ENCODE assay signal across 1 cellular context in the genomic region with DNA sequence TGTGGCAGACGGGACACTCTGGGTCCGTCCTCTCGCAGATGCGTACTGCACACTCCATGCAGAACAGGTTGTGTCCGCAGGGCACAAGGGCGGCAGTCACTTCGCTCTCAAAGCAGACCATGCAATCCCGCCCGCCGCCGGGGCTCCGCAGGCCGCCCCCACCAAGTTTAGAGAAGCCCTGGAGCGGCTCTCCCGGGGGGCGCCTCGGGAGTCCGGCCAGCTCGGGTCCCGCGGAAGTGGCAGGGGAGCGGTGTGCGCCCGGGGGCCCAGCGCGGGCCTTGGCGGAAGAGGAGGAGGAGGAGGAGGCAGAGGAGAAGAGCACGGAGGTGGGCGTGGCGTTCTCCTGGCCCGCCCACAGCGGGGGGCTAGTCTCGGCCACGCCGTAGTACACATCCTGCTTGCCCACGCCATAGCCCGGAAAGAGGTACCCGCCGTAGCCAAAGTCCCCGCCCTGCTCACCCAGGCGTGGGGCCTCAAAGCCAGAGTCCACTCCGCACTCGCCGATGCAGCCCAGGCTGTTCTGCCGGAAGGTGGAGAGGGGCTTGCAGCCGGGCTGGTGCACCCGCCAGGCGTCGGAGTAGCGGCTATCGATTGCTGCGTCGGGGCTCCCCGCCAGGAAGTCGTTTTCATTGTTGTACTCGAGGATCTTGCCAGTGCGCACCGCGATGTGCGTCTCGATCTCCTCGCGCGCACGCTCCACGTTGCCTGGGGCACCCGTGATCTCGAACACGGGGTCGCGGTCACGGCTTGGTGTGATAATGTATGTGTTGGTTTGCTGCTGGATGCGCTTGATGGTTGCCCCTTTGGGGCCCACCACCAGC.
TF ChIP-seq lines count a peak whose summit lies in the region.

No MANE protein-coding gene starts in this region.

TF ChIP-seq in GM12878, 131 proteins besides CTCF, POLR2A, EP300 and RAD21 (continued from another document and continues in another):
- TF ChIP-seq, protein P1, sequence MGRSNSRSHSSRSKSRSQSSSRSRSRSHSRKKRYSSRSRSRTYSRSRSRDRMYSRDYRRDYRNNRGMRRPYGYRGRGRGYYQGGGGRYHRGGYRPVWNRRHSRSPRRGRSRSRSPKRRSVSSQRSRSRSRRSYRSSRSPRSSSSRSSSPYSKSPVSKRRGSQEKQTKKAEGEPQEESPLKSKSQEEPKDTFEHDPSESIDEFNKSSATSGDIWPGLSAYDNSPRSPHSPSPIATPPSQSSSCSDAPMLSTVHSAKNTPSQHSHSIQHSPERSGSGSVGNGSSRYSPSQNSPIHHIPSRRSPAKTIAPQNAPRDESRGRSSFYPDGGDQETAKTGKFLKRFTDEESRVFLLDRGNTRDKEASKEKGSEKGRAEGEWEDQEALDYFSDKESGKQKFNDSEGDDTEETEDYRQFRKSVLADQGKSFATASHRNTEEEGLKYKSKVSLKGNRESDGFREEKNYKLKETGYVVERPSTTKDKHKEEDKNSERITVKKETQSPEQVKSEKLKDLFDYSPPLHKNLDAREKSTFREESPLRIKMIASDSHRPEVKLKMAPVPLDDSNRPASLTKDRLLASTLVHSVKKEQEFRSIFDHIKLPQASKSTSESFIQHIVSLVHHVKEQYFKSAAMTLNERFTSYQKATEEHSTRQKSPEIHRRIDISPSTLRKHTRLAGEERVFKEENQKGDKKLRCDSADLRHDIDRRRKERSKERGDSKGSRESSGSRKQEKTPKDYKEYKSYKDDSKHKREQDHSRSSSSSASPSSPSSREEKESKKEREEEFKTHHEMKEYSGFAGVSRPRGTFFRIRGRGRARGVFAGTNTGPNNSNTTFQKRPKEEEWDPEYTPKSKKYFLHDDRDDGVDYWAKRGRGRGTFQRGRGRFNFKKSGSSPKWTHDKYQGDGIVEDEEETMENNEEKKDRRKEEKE (IDR thresholded peaks at IDR 0.05): no peak
- 0 out of 2 replicates have a peak, but pooled peaks have one; percentile 9 for TF ChIP-seq ESRRA (IDR thresholded peaks at IDR 0.05; ENCODE audit: low read length)
- TF ChIP-seq SMAD5 (IDR thresholded peaks at IDR 0.05; ENCODE audit: low read depth): no peak
- TF ChIP-seq HDGF (IDR thresholded peaks at IDR 0.05): peak; percentile 49; the same call in 1 of the 2 replicates
- TF ChIP-seq SIN3A (IDR thresholded peaks at IDR 0.05; ENCODE audit: low read depth, low read length): no peak; the same call in 1 of the 2 replicates
- TF ChIP-seq CHD2 (IDR thresholded peaks at IDR 0.05; ENCODE audit: borderline replicate concordance, low read depth, low read length): no peak
- TF ChIP-seq GABPA (IDR thresholded peaks at IDR 0.05; ENCODE audit: low read depth): no peak
- no peak for TF ChIP-seq KAT2A (conservative IDR thresholded peaks at IDR 0.05; ENCODE audit: control insufficient read depth, low read depth, low read length)
- TF ChIP-seq RCOR1 (conservative IDR thresholded peaks at IDR 0.05; ENCODE audit: low read depth, low read length): no peak
- TF ChIP-seq BMI1 (IDR thresholded peaks at IDR 0.05; ENCODE audit: borderline replicate concordance): no peak
- no peak for TF ChIP-seq NBN (IDR thresholded peaks at IDR 0.05)
- no peak for TF ChIP-seq NRF1 (conservative IDR thresholded peaks at IDR 0.05; ENCODE audit: low read depth, low read length)
- TF ChIP-seq, protein P2, sequence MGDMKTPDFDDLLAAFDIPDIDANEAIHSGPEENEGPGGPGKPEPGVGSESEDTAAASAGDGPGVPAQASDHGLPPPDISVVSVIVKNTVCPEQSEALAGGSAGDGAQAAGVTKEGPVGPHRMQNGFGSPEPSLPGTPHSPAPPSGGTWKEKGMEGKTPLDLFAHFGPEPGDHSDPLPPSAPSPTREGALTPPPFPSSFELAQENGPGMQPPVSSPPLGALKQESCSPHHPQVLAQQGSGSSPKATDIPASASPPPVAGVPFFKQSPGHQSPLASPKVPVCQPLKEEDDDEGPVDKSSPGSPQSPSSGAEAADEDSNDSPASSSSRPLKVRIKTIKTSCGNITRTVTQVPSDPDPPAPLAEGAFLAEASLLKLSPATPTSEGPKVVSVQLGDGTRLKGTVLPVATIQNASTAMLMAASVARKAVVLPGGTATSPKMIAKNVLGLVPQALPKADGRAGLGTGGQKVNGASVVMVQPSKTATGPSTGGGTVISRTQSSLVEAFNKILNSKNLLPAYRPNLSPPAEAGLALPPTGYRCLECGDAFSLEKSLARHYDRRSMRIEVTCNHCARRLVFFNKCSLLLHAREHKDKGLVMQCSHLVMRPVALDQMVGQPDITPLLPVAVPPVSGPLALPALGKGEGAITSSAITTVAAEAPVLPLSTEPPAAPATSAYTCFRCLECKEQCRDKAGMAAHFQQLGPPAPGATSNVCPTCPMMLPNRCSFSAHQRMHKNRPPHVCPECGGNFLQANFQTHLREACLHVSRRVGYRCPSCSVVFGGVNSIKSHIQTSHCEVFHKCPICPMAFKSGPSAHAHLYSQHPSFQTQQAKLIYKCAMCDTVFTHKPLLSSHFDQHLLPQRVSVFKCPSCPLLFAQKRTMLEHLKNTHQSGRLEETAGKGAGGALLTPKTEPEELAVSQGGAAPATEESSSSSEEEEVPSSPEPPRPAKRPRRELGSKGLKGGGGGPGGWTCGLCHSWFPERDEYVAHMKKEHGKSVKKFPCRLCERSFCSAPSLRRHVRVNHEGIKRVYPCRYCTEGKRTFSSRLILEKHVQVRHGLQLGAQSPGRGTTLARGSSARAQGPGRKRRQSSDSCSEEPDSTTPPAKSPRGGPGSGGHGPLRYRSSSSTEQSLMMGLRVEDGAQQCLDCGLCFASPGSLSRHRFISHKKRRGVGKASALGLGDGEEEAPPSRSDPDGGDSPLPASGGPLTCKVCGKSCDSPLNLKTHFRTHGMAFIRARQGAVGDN (IDR thresholded peaks at IDR 0.05): peak; percentile 60
- TF ChIP-seq, protein P3, sequence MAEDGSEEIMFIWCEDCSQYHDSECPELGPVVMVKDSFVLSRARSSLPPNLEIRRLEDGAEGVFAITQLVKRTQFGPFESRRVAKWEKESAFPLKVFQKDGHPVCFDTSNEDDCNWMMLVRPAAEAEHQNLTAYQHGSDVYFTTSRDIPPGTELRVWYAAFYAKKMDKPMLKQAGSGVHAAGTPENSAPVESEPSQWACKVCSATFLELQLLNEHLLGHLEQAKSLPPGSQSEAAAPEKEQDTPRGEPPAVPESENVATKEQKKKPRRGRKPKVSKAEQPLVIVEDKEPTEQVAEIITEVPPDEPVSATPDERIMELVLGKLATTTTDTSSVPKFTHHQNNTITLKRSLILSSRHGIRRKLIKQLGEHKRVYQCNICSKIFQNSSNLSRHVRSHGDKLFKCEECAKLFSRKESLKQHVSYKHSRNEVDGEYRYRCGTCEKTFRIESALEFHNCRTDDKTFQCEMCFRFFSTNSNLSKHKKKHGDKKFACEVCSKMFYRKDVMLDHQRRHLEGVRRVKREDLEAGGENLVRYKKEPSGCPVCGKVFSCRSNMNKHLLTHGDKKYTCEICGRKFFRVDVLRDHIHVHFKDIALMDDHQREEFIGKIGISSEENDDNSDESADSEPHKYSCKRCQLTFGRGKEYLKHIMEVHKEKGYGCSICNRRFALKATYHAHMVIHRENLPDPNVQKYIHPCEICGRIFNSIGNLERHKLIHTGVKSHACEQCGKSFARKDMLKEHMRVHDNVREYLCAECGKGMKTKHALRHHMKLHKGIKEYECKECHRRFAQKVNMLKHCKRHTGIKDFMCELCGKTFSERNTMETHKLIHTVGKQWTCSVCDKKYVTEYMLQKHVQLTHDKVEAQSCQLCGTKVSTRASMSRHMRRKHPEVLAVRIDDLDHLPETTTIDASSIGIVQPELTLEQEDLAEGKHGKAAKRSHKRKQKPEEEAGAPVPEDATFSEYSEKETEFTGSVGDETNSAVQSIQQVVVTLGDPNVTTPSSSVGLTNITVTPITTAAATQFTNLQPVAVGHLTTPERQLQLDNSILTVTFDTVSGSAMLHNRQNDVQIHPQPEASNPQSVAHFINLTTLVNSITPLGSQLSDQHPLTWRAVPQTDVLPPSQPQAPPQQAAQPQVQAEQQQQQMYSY (CRISPR knock-in tag; IDR thresholded peaks at IDR 0.05): no peak
- TF ChIP-seq, protein P4, sequence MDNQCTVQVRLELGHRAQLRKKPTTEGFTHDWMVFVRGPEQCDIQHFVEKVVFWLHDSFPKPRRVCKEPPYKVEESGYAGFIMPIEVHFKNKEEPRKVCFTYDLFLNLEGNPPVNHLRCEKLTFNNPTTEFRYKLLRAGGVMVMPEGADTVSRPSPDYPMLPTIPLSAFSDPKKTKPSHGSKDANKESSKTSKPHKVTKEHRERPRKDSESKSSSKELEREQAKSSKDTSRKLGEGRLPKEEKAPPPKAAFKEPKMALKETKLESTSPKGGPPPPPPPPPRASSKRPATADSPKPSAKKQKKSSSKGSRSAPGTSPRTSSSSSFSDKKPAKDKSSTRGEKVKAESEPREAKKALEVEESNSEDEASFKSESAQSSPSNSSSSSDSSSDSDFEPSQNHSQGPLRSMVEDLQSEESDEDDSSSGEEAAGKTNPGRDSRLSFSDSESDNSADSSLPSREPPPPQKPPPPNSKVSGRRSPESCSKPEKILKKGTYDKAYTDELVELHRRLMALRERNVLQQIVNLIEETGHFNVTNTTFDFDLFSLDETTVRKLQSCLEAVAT (IDR thresholded peaks at IDR 0.05): peak; percentile 97
- TF ChIP-seq TARDBP (IDR thresholded peaks at IDR 0.05; ENCODE audit: borderline replicate concordance): no peak
- no peak for TF ChIP-seq IKZF2 (IDR thresholded peaks at IDR 0.05)
- TF ChIP-seq BHLHE40 (IDR thresholded peaks at IDR 0.05; ENCODE audit: borderline replicate concordance in 1 of 2, low read depth in 2 of 2, low read length in 1 of 2): peak; percentile 7 to 45; a peak in 1 of 4 replicates
- TF ChIP-seq CREM (IDR thresholded peaks at IDR 0.05; ENCODE audit: low read depth): no peak
- TF ChIP-seq LARP7 (IDR thresholded peaks at IDR 0.05): no peak
- 0 out of 2 replicates have a peak, but pooled peaks have one; percentile 87 for TF ChIP-seq GATAD2B (conservative IDR thresholded peaks at IDR 0.05; ENCODE audit: low read depth)
- no peak for TF ChIP-seq HDAC2 (IDR thresholded peaks at IDR 0.05)
- TF ChIP-seq MYC (IDR thresholded peaks at IDR 0.05; ENCODE audit: insufficient read depth, insufficient read length, insufficient replicate concordance, low read length, severe bottlenecking): no peak
- TF ChIP-seq, protein P5, sequence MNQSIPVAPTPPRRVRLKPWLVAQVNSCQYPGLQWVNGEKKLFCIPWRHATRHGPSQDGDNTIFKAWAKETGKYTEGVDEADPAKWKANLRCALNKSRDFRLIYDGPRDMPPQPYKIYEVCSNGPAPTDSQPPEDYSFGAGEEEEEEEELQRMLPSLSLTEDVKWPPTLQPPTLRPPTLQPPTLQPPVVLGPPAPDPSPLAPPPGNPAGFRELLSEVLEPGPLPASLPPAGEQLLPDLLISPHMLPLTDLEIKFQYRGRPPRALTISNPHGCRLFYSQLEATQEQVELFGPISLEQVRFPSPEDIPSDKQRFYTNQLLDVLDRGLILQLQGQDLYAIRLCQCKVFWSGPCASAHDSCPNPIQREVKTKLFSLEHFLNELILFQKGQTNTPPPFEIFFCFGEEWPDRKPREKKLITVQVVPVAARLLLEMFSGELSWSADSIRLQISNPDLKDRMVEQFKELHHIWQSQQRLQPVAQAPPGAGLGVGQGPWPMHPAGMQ (IDR thresholded peaks at IDR 0.05; ENCODE audit: borderline replicate concordance): no peak
- peak; percentile 42; the same call in 1 of the 2 replicates for TF ChIP-seq POLR2AphosphoS5 (IDR thresholded peaks at IDR 0.05; ENCODE audit: low read length)
- TF ChIP-seq, protein P6, sequence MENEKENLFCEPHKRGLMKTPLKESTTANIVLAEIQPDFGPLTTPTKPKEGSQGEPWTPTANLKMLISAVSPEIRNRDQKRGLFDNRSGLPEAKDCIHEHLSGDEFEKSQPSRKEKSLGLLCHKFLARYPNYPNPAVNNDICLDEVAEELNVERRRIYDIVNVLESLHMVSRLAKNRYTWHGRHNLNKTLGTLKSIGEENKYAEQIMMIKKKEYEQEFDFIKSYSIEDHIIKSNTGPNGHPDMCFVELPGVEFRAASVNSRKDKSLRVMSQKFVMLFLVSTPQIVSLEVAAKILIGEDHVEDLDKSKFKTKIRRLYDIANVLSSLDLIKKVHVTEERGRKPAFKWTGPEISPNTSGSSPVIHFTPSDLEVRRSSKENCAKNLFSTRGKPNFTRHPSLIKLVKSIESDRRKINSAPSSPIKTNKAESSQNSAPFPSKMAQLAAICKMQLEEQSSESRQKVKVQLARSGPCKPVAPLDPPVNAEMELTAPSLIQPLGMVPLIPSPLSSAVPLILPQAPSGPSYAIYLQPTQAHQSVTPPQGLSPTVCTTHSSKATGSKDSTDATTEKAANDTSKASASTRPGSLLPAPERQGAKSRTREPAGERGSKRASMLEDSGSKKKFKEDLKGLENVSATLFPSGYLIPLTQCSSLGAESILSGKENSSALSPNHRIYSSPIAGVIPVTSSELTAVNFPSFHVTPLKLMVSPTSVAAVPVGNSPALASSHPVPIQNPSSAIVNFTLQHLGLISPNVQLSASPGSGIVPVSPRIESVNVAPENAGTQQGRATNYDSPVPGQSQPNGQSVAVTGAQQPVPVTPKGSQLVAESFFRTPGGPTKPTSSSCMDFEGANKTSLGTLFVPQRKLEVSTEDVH (IDR thresholded peaks at IDR 0.05; ENCODE audit: low read depth, partially characterized antibody): no peak
- TF ChIP-seq, protein P7, sequence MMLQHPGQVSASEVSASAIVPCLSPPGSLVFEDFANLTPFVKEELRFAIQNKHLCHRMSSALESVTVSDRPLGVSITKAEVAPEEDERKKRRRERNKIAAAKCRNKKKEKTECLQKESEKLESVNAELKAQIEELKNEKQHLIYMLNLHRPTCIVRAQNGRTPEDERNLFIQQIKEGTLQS (IDR thresholded peaks at IDR 0.05; ENCODE audit: borderline replicate concordance, extremely low read depth, low read depth, low read length): no peak
- no peak for TF ChIP-seq ZZZ3 (IDR thresholded peaks at IDR 0.05; ENCODE audit: control insufficient read depth, insufficient read length, low read depth)
